In genomic region chr14:76773956-76774355, GRCh38 we compare ENCODE assay signal across 15 cellular contexts. TPM values are rescaled to one million over a fixed set of nuclear protein-coding genes. Genes with fewer than 3 reads are reported as not detected.
DNase-seq lines count a peak whose midpoint lies in the region; ATAC-seq and TF ChIP-seq lines count a peak whose summit lies in the region.
"Had no signal": no experiment of that assay in that cellular context is flagged by ENCODE, and none has a peak within 500 bp of the region (broad histone marks: within the 10 kb centered on the region; RNA-seq: fewer than 3 reads in every experiment).

No MANE protein-coding gene starts in this region.

- intact Hi-C loops in left lung (cut with DNase I): no loop called here

- H3K9me3 ChIP-seq in left lung (no peaks in the 10 kb centered on the region), skeletal muscle tissue (ENCODE audit: control insufficient read depth in 3 of 3, low read length in 3 of 3) (no peaks in the 10 kb centered on the region)

- H3K4me1 ChIP-seq in left lung (peaks cover 20 to 56% of the 10 kb centered on the region in 2 donors), skeletal muscle tissue (ENCODE audit: control insufficient read depth in 3 of 3, insufficient read depth in 3 of 3, low read length in 3 of 3) (peaks cover 29 to 39% (median 35%) of the 10 kb centered on the region in 3 donors)

- H3K36me3 Mint-ChIP-seq in chondrocyte (ENCODE audit: low read depth): no peaks in the 10 kb centered on the region
- H3K36me3 Mint-ChIP-seq: natural killer cell had no signal

- H3K27me3 Mint-ChIP-seq in chondrocyte (ENCODE audit: low read depth): no peaks in the 10 kb centered on the region

- H3K9me3 Mint-ChIP-seq in chondrocyte (ENCODE audit: low read depth): no peaks in the 10 kb centered on the region
- H3K9me3 Mint-ChIP-seq: activated T-cell treated with anti-CD3 and anti-CD28 coated beads, Interleukin-2, amount 50 U/mL, for 72 hours; natural killer cell had no signal

- peak overlapping the region in 1 of 3 donors; percentile 40 for H3K9ac ChIP-seq in skeletal muscle tissue (ENCODE audit: low read depth in 1 of 3, low read length in 3 of 3)

- H3K4me1 Mint-ChIP-seq in chondrocyte (ENCODE audit: low read depth): peaks cover 20% of the 10 kb centered on the region

- ATAC-seq in left lung (no peak), GM19324 (IDR thresholded peaks at IDR 0.05; ENCODE audit: low FRiP score, unreplicated experiment) (no peak)

- no peak overlapping the region for H3K4me3 Mint-ChIP-seq in chondrocyte (ENCODE audit: unreplicated experiment)
- H3K4me3 Mint-ChIP-seq: activated T-cell treated with anti-CD3 and anti-CD28 coated beads, Interleukin-2, amount 50 U/mL, for 72 hours; natural killer cell had no signal

- DNase-seq in H7 (peak; percentile 45), chondrocyte (ENCODE audit: low spot score) (no peak), left lung (no peak), NCI-H1930 (lab: John Stamatoyannopoulos, UW) (no peak), NOMO-1 treated with DMSO at 0.1 percent for 48 hours (lab: John Stamatoyannopoulos, UW; ENCODE audit: unreplicated experiment) (no peak)
- no peak for DNase-seq in NK-92 treated with Interleukin-12 subunit alpha and Interleukin-12 subunit beta, amount 100 ng/mL, for 24 hours (lab: John Stamatoyannopoulos, UW)
- DNase-seq: effector CD4-positive, alpha-beta T cell; natural killer cell; NCI-H1105; stimulated activated CD4-positive, alpha-beta T cell treated with anti-CD3 and anti-CD28 coated beads, Interleukin-12 subunit alpha, Interleukin-12 subunit beta, amount 100 ng/mL, for 4 hours had no signal

- H3K36me3 ChIP-seq in H7 (replicated peaks; ENCODE audit: control insufficient read depth, insufficient read depth, low read length): no peaks in the 10 kb centered on the region
- H3K36me3 ChIP-seq in left lung: no peaks in the 10 kb centered on the region
- H3K36me3 ChIP-seq in skeletal muscle tissue (ENCODE audit: control insufficient read depth in 3 of 3, insufficient read depth in 3 of 3, low read length in 3 of 3): peaks cover 0 to 12% (median 5%) of the 10 kb centered on the region in 3 donors

- H3K27ac ChIP-seq in left lung (peak overlapping the region; percentile 74 to 87), skeletal muscle tissue (ENCODE audit: low read depth, low read length) (peak overlapping the region; percentile 84)

- TF ChIP-seq CTCF in chondrocyte (IDR thresholded peaks at IDR 0.05) (no peak), left lung (IDR thresholded peaks at IDR 0.05) (no peak)

- peak overlapping the region; percentile 89 for H3K27ac Mint-ChIP-seq in chondrocyte (ENCODE audit: unreplicated experiment)
- H3K27ac Mint-ChIP-seq: activated T-cell treated with anti-CD3 and anti-CD28 coated beads, Interleukin-2, amount 50 U/mL, for 72 hours had no signal

- H3K27me3 ChIP-seq in H7 (ENCODE audit: control insufficient read depth, insufficient read depth, low read length) (no peaks in the 10 kb centered on the region; the same call in none of the 2 replicates), left lung (no peaks in the 10 kb centered on the region), skeletal muscle tissue (ENCODE audit: control insufficient read depth in 3 of 3, insufficient read depth in 3 of 3, low read length in 3 of 3) (peaks cover 0 to 30% (median 4%) of the 10 kb centered on the region in 3 donors)

- H3K4me3 ChIP-seq in H7 (ENCODE audit: insufficient read depth, low read depth, low read length): no peak overlapping the region
- H3K4me3 ChIP-seq in left lung: no peak overlapping the region
- H3K4me3 ChIP-seq in skeletal muscle tissue (ENCODE audit: low read length in 3 of 3): no peak overlapping the region

RNA-seq across cellular contexts. Expression of gene VASH1, which starts 12.7 kb away (rescaled TPM):
- 4.8 and 5.2 TPM in 2 replicates for total RNA-seq in H7 (2014; rRNA removed; shearing (Covaris generic))
- total RNA-seq in chondrocyte (26.0 to 41.8 TPM (median 29.7 TPM) in 3 replicates), left lung (10 to 100 TPM; 26.5 to 29.3 TPM), skeletal muscle tissue (24.0 TPM)

RNA-seq across cellular contexts. Expression of gene ANGEL1, which starts 38.7 kb away (rescaled TPM):
- 23.3 and 28.5 TPM in 2 replicates for total RNA-seq in H7 (2014; rRNA removed; shearing (Covaris generic))
- total RNA-seq in chondrocyte (8.6 to 13.8 TPM (median 9.6 TPM) in 3 replicates), left lung (10 to 100 TPM; 18.9 to 21.3 TPM), skeletal muscle tissue (9.9 TPM)

RNA-seq across cellular contexts. Expression of gene LRRC74A, which starts 52.3 kb away (rescaled TPM):
- total RNA-seq in H7 (2014; rRNA removed; shearing (Covaris generic)): not detected in 2 replicates
- total RNA-seq in chondrocyte (not detected in 3 replicates), left lung (not detected), skeletal muscle tissue (not detected)
- total RNA-seq: activated T-cell treated with anti-CD3 and anti-CD28 coated beads, Interleukin-2, amount 50 U/mL, for 72 hours; frontal cortex; natural killer cell; T-helper 1 cell treated with Interleukin-12 subunit alpha and Interleukin-12 subunit beta and Interleukin-4 antibody, amounts not matched to agents 30 ng/mL and 1 ng/mL, for 36 hours had no signal
